ENCODE assay signal across 10 cellular contexts in genomic region chr7:129530881-129531391, GRCh38. TPM values are rescaled to one million over a fixed set of nuclear protein-coding genes. Genes with fewer than 3 reads are reported as not detected.
A peak's percentile ranks its signal among the peaks of the same experiment; 100 is the strongest.
DNase-seq lines count a peak whose midpoint lies in the region; ATAC-seq and TF ChIP-seq lines count a peak whose summit lies in the region.
"Had no signal": no experiment of that assay in that cellular context is flagged by ENCODE, and none has a peak within 500 bp of the region (broad histone marks: within the 10 kb centered on the region; RNA-seq: fewer than 3 reads in every experiment).

No MANE protein-coding gene starts in this region.

- peak; percentile 53 for ATAC-seq in activated naive CD8-positive, alpha-beta T cell treated with anti-CD3 and anti-CD28 coated beads, Interleukin-2, amount 10 ng/mL, durations not matched to agents 7 days and 5 days (ENCODE audit: low read depth)
- peak; percentile 83 to 91 for ATAC-seq in natural killer cell treated with Interleukin-12 subunit alpha and Interleukin-12 subunit beta and Interleukin-15 and Interleukin-18, amount 100 ng/mL, for 72 hours
- no peak for ATAC-seq in GM23338
- ATAC-seq in left lobe of liver, result no peak
- ATAC-seq: naive thymus-derived CD8-positive, alpha-beta T cell had no signal

- POLR2A ChIA-PET in PC-9 (lab: Charles Lee; ENCODE audit: unreplicated experiment), result interaction anchor here (0.6 to 0.7 kb wide), 3 partner anchors 28 to 479 kb away, joined by 3 to 17 read pairs (median 6); no protein-coding TSS in a partner anchor
- POLR2A ChIA-PET in activated naive CD8-positive, alpha-beta T cell treated with anti-CD3 and anti-CD28 coated beads, Interleukin-2, amount 10 ng/mL, durations not matched to agents 7 days and 5 days (lab: Charles Lee), result interaction anchor here (0.7 kb wide), 1 partner anchor 13 kb away, joined by 4 read pairs; no protein-coding TSS in a partner anchor

- peak overlapping the region; percentile 79 for H3K27ac ChIP-seq in PC-9
- no peak overlapping the region for H3K27ac ChIP-seq in GM23338 (ENCODE audit: low read depth)

- H3K27me3 ChIP-seq in PC-9 (ENCODE audit: insufficient read depth, low read depth), result no peaks in the 10 kb centered on the region
- no peaks in the 10 kb centered on the region for H3K27me3 ChIP-seq in GM23338 (ENCODE audit: insufficient read depth)

- BruUV-seq in PC-9 (replicated peaks; lab: Mats Ljungman, UMichigan), result no TSS peak

- CTCF ChIA-PET in PC-9 (lab: Charles Lee), result no interaction called here

- no peak overlapping the region for H3K4me3 ChIP-seq in PC-9
- no peak overlapping the region for H3K4me3 ChIP-seq in GM23338

- H3K9me3 Mint-ChIP-seq in activated naive CD8-positive, alpha-beta T cell treated with anti-CD3 and anti-CD28 coated beads, Interleukin-2, amount 10 ng/mL, durations not matched to agents 7 days and 5 days, result no peaks in the 10 kb centered on the region
- no peaks in the 10 kb centered on the region for H3K9me3 Mint-ChIP-seq in natural killer cell treated with Interleukin-12 subunit alpha and Interleukin-12 subunit beta and Interleukin-15 and Interleukin-18, amount 100 ng/mL, for 72 hours
- no peaks in the 10 kb centered on the region for H3K9me3 Mint-ChIP-seq in GM23338
- H3K9me3 Mint-ChIP-seq: H9; naive thymus-derived CD8-positive, alpha-beta T cell had no signal

- H2AFZ ChIP-seq in PC-9, result no peak overlapping the region
- no peak overlapping the region for H2AFZ ChIP-seq in GM23338

- intact Hi-C loops in PC-9 (cut with micrococcal nuclease; ENCODE audit: unreplicated experiment), result loop anchor here (1.0 to 2.0 kb wide), 2 partner anchors 62 to 81 kb away; no protein-coding TSS in a partner anchor

- no peaks in the 10 kb centered on the region for H3K27me3 Mint-ChIP-seq in activated naive CD8-positive, alpha-beta T cell treated with anti-CD3 and anti-CD28 coated beads, Interleukin-2, amount 10 ng/mL, durations not matched to agents 7 days and 5 days
- H3K27me3 Mint-ChIP-seq in natural killer cell treated with Interleukin-12 subunit alpha and Interleukin-12 subunit beta and Interleukin-15 and Interleukin-18, amount 100 ng/mL, for 72 hours, result no peaks in the 10 kb centered on the region
- peaks cover 22% of the 10 kb centered on the region for H3K27me3 Mint-ChIP-seq in GM23338 (ENCODE audit: insufficient read depth, low read depth, poor library complexity)

- peaks cover 21% of the 10 kb centered on the region for H3F3A ChIP-seq in PC-9 (ENCODE audit: insufficient read depth, low read depth)
- no peaks in the 10 kb centered on the region for H3F3A ChIP-seq in GM23338 (replicated peaks; ENCODE audit: low read depth)

- H3K36me3 ChIP-seq in PC-9 (ENCODE audit: low read depth) (no peaks in the 10 kb centered on the region), GM23338 (ENCODE audit: insufficient read depth) (no peaks in the 10 kb centered on the region)

- no peak overlapping the region for H3K27ac Mint-ChIP-seq in activated naive CD8-positive, alpha-beta T cell treated with anti-CD3 and anti-CD28 coated beads, Interleukin-2, amount 10 ng/mL, durations not matched to agents 7 days and 5 days
- H3K27ac Mint-ChIP-seq in natural killer cell treated with Interleukin-12 subunit alpha and Interleukin-12 subunit beta and Interleukin-15 and Interleukin-18, amount 100 ng/mL, for 72 hours, result peak overlapping the region in 1 of 2 donors; percentile 35
- H3K27ac Mint-ChIP-seq in GM23338, result no peak overlapping the region

- no peak overlapping the region for H3K4me3 Mint-ChIP-seq in activated naive CD8-positive, alpha-beta T cell treated with anti-CD3 and anti-CD28 coated beads, Interleukin-2, amount 10 ng/mL, durations not matched to agents 7 days and 5 days
- H3K4me3 Mint-ChIP-seq in natural killer cell treated with Interleukin-12 subunit alpha and Interleukin-12 subunit beta and Interleukin-15 and Interleukin-18, amount 100 ng/mL, for 72 hours, result no peak overlapping the region
- H3K4me3 Mint-ChIP-seq in GM23338, result no peak overlapping the region
- H3K4me3 Mint-ChIP-seq: H9; naive thymus-derived CD8-positive, alpha-beta T cell had no signal

- H3K4me1 Mint-ChIP-seq in activated naive CD8-positive, alpha-beta T cell treated with anti-CD3 and anti-CD28 coated beads, Interleukin-2, amount 10 ng/mL, durations not matched to agents 7 days and 5 days, result peaks cover 8% of the 10 kb centered on the region
- peaks cover 21 to 49% of the 10 kb centered on the region in 2 donors for H3K4me1 Mint-ChIP-seq in natural killer cell treated with Interleukin-12 subunit alpha and Interleukin-12 subunit beta and Interleukin-15 and Interleukin-18, amount 100 ng/mL, for 72 hours (ENCODE audit: low read depth in 2 of 2)
- H3K4me1 Mint-ChIP-seq in GM23338, result peaks cover 24% of the 10 kb centered on the region

- no peaks in the 10 kb centered on the region for H3K9me3 ChIP-seq in PC-9 (ENCODE audit: insufficient read depth, low read depth)

- no peaks in the 10 kb centered on the region for H4K20me1 ChIP-seq in PC-9 (ENCODE audit: insufficient read depth)
- H4K20me1 ChIP-seq in GM23338 (replicated peaks; ENCODE audit: insufficient read depth), result no peaks in the 10 kb centered on the region

- H3K9me2 ChIP-seq in PC-9 (ENCODE audit: insufficient read depth) (no peaks in the 10 kb centered on the region), GM23338 (ENCODE audit: insufficient read depth) (peaks cover 3% of the 10 kb centered on the region; the same call in 1 of the 2 replicates)

- DNase-seq in CD1c-positive myeloid dendritic cell (ENCODE audit: extremely low spot score), result peak; percentile 47
- peak; percentile 64 to 97 for DNase-seq in PC-9
- no peak for DNase-seq in activated naive CD8-positive, alpha-beta T cell treated with anti-CD3 and anti-CD28 coated beads, Interleukin-2, amount 10 ng/mL, durations not matched to agents 7 days and 5 days
- DNase-seq in natural killer cell treated with Interleukin-12 subunit alpha and Interleukin-12 subunit beta and Interleukin-15 and Interleukin-18, amount 100 ng/mL, for 72 hours (ENCODE audit: low spot score), result no peak
- DNase-seq in GM23338 (ENCODE audit: low spot score), result no peak
- no peak for DNase-seq in left lobe of liver (ENCODE audit: low spot score)
- no peak for DNase-seq in NCI-H345 (lab: John Stamatoyannopoulos, UW)
- no peak for DNase-seq in dedifferentiated amniotic fluid mesenchymal stem cell (ENCODE audit: extremely low spot score)
- DNase-seq: H9; naive thymus-derived CD8-positive, alpha-beta T cell had no signal

- TF ChIP-seq CTCF in PC-9 (conservative IDR thresholded peaks at IDR 0.05), result no peak
- no peak for TF ChIP-seq CTCF in GM23338 (conservative IDR thresholded peaks at IDR 0.05; ENCODE audit: low read depth in 2 of 2)

- H3K36me3 Mint-ChIP-seq in activated naive CD8-positive, alpha-beta T cell treated with anti-CD3 and anti-CD28 coated beads, Interleukin-2, amount 10 ng/mL, durations not matched to agents 7 days and 5 days, result no peaks in the 10 kb centered on the region
- H3K36me3 Mint-ChIP-seq in natural killer cell treated with Interleukin-12 subunit alpha and Interleukin-12 subunit beta and Interleukin-15 and Interleukin-18, amount 100 ng/mL, for 72 hours, result no peaks in the 10 kb centered on the region
- H3K36me3 Mint-ChIP-seq in GM23338 (ENCODE audit: low read depth), result no peaks in the 10 kb centered on the region
- H3K36me3 Mint-ChIP-seq: naive thymus-derived CD8-positive, alpha-beta T cell had no signal

- H3K79me2 ChIP-seq in PC-9 (ENCODE audit: low read depth), result no peaks in the 10 kb centered on the region
- no peaks in the 10 kb centered on the region for H3K79me2 ChIP-seq in GM23338 (replicated peaks; ENCODE audit: insufficient read depth)

- peaks cover 24% of the 10 kb centered on the region for H3K4me1 ChIP-seq in PC-9 (replicated peaks; ENCODE audit: insufficient read depth)
- H3K4me1 ChIP-seq in GM23338 (ENCODE audit: insufficient read depth), result peaks cover 5% of the 10 kb centered on the region; the same call in 1 of the 2 replicates

- H3K4me2 ChIP-seq in PC-9 (peak overlapping the region; percentile 59), GM23338 (no peak overlapping the region)

TF ChIP-seq in GM23338, 12 proteins besides CTCF, POLR2A, EP300 and RAD21 (continues in another document):
- TF ChIP-seq NANOG (IDR thresholded peaks at IDR 0.05; ENCODE audit: borderline replicate concordance), result no peak
- no peak for TF ChIP-seq STAT1 (IDR thresholded peaks at IDR 0.05; ENCODE audit: unreplicated experiment)

RNA-seq across cellular contexts. Expression of gene SMKR1, which starts 28.6 kb away (rescaled TPM):
- total RNA-seq in PC-9 (2021), result 8.3 and 8.9 TPM in 2 replicates
- total RNA-seq in activated naive CD8-positive, alpha-beta T cell treated with anti-CD3 and anti-CD28 coated beads, Interleukin-2, amount 10 ng/mL, durations not matched to agents 7 days and 5 days, result 1 to 10 TPM; 1.3 to 2.1 TPM
- 1 to 10 TPM; 2.1 to 3.6 TPM for total RNA-seq in natural killer cell treated with Interleukin-12 subunit alpha and Interleukin-12 subunit beta and Interleukin-15 and Interleukin-18, amount 100 ng/mL, for 72 hours
- total RNA-seq in GM23338 (2014; rRNA removed; shearing (Covaris generic)), result 0.70 TPM in 1 of 2 replicates, not detected in the other
- 1.7 and 2.1 TPM in 2 replicates for polyA plus RNA-seq in GM23338 (2016; fragmentation: Nextera tagmentation; extraction: Ambion mirVana)
- not detected for total RNA-seq in left lobe of liver

Comparison
In these comparisons a context has a peak if more than half of its experiments do, and no peak if none do; other contexts are left out.
1. DNase-seq: peak in CD1c-positive myeloid dendritic cell (single experiment) and PC-9 (2 of 2); none in activated naive CD8-positive, alpha-beta T cell treated with anti-CD3 and anti-CD28 coated beads, Interleukin-2, amount 10 ng/mL, durations not matched to agents 7 days and 5 days (single experiment), natural killer cell treated with Interleukin-12 subunit alpha and Interleukin-12 subunit beta and Interleukin-15 and Interleukin-18, amount 100 ng/mL, for 72 hours (single experiment), GM23338 (single experiment), left lobe of liver (single experiment), NCI-H345 (single experiment) and dedifferentiated amniotic fluid mesenchymal stem cell (single experiment).
2. ATAC-seq: peak in activated naive CD8-positive, alpha-beta T cell treated with anti-CD3 and anti-CD28 coated beads, Interleukin-2, amount 10 ng/mL, durations not matched to agents 7 days and 5 days (single experiment) and natural killer cell treated with Interleukin-12 subunit alpha and Interleukin-12 subunit beta and Interleukin-15 and Interleukin-18, amount 100 ng/mL, for 72 hours (2 of 2); none in GM23338 (single experiment) and left lobe of liver (single experiment).